In the genomic region with DNA sequence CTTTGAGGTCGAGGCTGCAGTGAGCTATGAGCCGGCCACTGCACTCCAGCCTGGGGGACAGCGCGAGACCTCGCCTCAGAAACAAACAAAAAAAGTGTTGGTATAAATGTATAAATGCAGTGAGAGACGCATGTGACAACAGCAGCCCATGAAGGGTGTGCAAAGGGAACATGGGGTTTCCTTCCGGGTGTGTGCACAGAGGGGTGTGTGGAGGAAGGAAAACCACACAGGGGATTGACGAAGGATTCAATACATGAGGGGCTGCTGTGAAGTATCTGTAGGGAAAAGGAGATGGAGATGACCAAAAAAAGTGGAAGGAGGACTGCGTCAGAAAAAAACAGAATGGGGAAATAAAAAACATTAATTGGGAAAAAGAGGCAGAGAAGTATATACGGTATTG, we compare ENCODE assay signal across 8 cellular contexts. TPM values are rescaled to one million over a fixed set of nuclear protein-coding genes. Genes with fewer than 3 reads are reported as not detected.
A peak's percentile ranks its signal among the peaks of the same experiment; 100 is the strongest.
DNase-seq lines count a peak whose midpoint lies in the region; ATAC-seq and TF ChIP-seq lines count a peak whose summit lies in the region.

No MANE protein-coding gene starts in this region.

- H3K4me1 Mint-ChIP-seq in activated CD4-positive, alpha-beta memory T cell treated with anti-CD3 and anti-CD28 coated beads, Interleukin-2, amount 10 ng/mL, durations not matched to agents 7 days and 5 days = peaks cover 20% of the 10 kb centered on the region
- H3K4me1 Mint-ChIP-seq in stimulated activated naive B cell treated with anti-CD40 and anti-IgM and Interleukin-4, amounts not matched to agents 10 μg/mL and 1 μg/mL and 100 μg/mL, for 72 hours = peaks cover 12 to 23% of the 10 kb centered on the region in 2 donors

- peaks cover 18 to 27% of the 10 kb centered on the region in 2 experiments for H3K36me3 ChIP-seq in SK-N-SH (replicated peaks in 1 of 2; ENCODE audit: control insufficient read depth in 1 of 2, insufficient read depth in 2 of 2, low read length in 1 of 2)
- no peaks in the 10 kb centered on the region for H3K36me3 ChIP-seq in iPS-15b (ENCODE audit: control insufficient read depth, insufficient read depth, low read length)

- TF ChIP-seq EP300 in SK-N-SH (IDR thresholded peaks at IDR 0.05; ENCODE audit: borderline replicate concordance in 1 of 2, low read depth in 1 of 2, low read length in 1 of 2) = no peak

- H3K9me2 ChIP-seq in SK-N-SH = no peaks in the 10 kb centered on the region

- H3K4me2 ChIP-seq in SK-N-SH = peak overlapping the region; percentile 95

- H3K4me1 ChIP-seq in SK-N-SH (ENCODE audit: control insufficient read depth in 1 of 2, insufficient read depth in 2 of 2, low read depth in 1 of 2, low read length in 1 of 2) = peaks cover 0 to 6% of the 10 kb centered on the region in 2 experiments; a peak in 2 of 4 replicates
- H3K4me1 ChIP-seq in iPS-15b (ENCODE audit: control insufficient read depth, insufficient read depth, low read length) = no peaks in the 10 kb centered on the region

- H3K4me3 Mint-ChIP-seq in activated CD4-positive, alpha-beta memory T cell treated with anti-CD3 and anti-CD28 coated beads, Interleukin-2, amount 10 ng/mL, durations not matched to agents 7 days and 5 days = peak overlapping the region; percentile 81
- peak overlapping the region; percentile 85 to 89 for H3K4me3 Mint-ChIP-seq in stimulated activated naive B cell treated with anti-CD40 and anti-IgM and Interleukin-4, amounts not matched to agents 10 μg/mL and 1 μg/mL and 100 μg/mL, for 72 hours

- no peaks in the 10 kb centered on the region for H4K20me1 ChIP-seq in SK-N-SH (ENCODE audit: insufficient read depth)

- H3K36me3 Mint-ChIP-seq in activated CD4-positive, alpha-beta memory T cell treated with anti-CD3 and anti-CD28 coated beads, Interleukin-2, amount 10 ng/mL, durations not matched to agents 7 days and 5 days (ENCODE audit: low read depth) = peaks cover 24% of the 10 kb centered on the region
- H3K36me3 Mint-ChIP-seq in stimulated activated naive B cell treated with anti-CD40 and anti-IgM and Interleukin-4, amounts not matched to agents 10 μg/mL and 1 μg/mL and 100 μg/mL, for 72 hours = peaks cover 9 to 23% of the 10 kb centered on the region in 2 donors

- peak overlapping the region; percentile 75; the same call in 1 of the 2 replicates for H3K9ac ChIP-seq in SK-N-SH
- no peak overlapping the region for H3K9ac ChIP-seq in iPS-15b (ENCODE audit: low read depth, low read length)

- peak overlapping the region; percentile 93; the same call in 1 of the 2 replicates for H2AFZ ChIP-seq in SK-N-SH (ENCODE audit: low read depth)

- no peak for ATAC-seq in SK-N-SH treated with all-trans-retinoic acid at 6 μM for 48 hours
- ATAC-seq in stimulated activated naive B cell treated with anti-CD40 and anti-IgM and Interleukin-4, amounts not matched to agents 10 μg/mL and 1 μg/mL and 100 μg/mL, for 72 hours (replicated peaks) = no peak

- H3K4me3 ChIP-seq in SK-N-SH (ENCODE audit: low read depth in 2 of 2, low read length in 1 of 2) = peak overlapping the region; percentile 76 to 92
- H3K4me3 ChIP-seq in iPS-15b (ENCODE audit: low read depth, low read length) = peak overlapping the region; percentile 91

- CTCF ChIA-PET in SK-N-SH (lab: Yijun Ruan, JAX) = no interaction called here
- CTCF ChIA-PET in activated CD4-positive, alpha-beta memory T cell treated with anti-CD3 and anti-CD28 coated beads, Interleukin-2, amount 10 ng/mL, durations not matched to agents 7 days and 5 days (lab: Charles Lee) = no interaction called here

- H3K27me3 Mint-ChIP-seq in activated CD4-positive, alpha-beta memory T cell treated with anti-CD3 and anti-CD28 coated beads, Interleukin-2, amount 10 ng/mL, durations not matched to agents 7 days and 5 days = peaks cover 18% of the 10 kb centered on the region
- H3K27me3 Mint-ChIP-seq in stimulated activated naive B cell treated with anti-CD40 and anti-IgM and Interleukin-4, amounts not matched to agents 10 μg/mL and 1 μg/mL and 100 μg/mL, for 72 hours = peaks cover 0 to 9% of the 10 kb centered on the region in 2 donors

- 71% methylated on average over 10 of the region's 10 CpGs for WGBS in SK-N-SH (ENCODE audit: low lambda C conversion rate)

- POLR2A ChIA-PET in SK-N-SH (lab: Yijun Ruan, JAX) = no interaction called here
- POLR2A ChIA-PET in activated CD4-positive, alpha-beta memory T cell treated with anti-CD3 and anti-CD28 coated beads, Interleukin-2, amount 10 ng/mL, durations not matched to agents 7 days and 5 days (lab: Charles Lee) = interaction anchor here (1.4 kb wide), 1 partner anchor 13 kb away, joined by 4 read pairs; no protein-coding TSS in a partner anchor

- H3K27ac Mint-ChIP-seq in activated CD4-positive, alpha-beta memory T cell treated with anti-CD3 and anti-CD28 coated beads, Interleukin-2, amount 10 ng/mL, durations not matched to agents 7 days and 5 days = peak overlapping the region; percentile 48
- peak overlapping the region; percentile 45 for H3K27ac Mint-ChIP-seq in stimulated activated naive B cell treated with anti-CD40 and anti-IgM and Interleukin-4, amounts not matched to agents 10 μg/mL and 1 μg/mL and 100 μg/mL, for 72 hours

- no peak for TF ChIP-seq RAD21 in SK-N-SH (IDR thresholded peaks at IDR 0.05; ENCODE audit: low read length)

- H3F3A ChIP-seq in SK-N-SH (replicated peaks; ENCODE audit: insufficient read depth) = no peaks in the 10 kb centered on the region

- peaks cover 25% of the 10 kb centered on the region for H3K79me2 ChIP-seq in SK-N-SH (ENCODE audit: insufficient read depth)

- DNase-seq in SK-N-SH (no peak), NCI-H187 treated with DMSO at 0.1 percent for 48 hours (lab: John Stamatoyannopoulos, UW) (no peak), midbrain (lab: John Stamatoyannopoulos, UW) (no peak)
- DNase-seq in activated CD4-positive, alpha-beta memory T cell treated with anti-CD3 and anti-CD28 coated beads, Interleukin-2, amount 10 ng/mL, durations not matched to agents 7 days and 5 days = peak; percentile 23
- DNase-seq in stimulated activated naive B cell treated with anti-CD40 and anti-IgM and Interleukin-4, amounts not matched to agents 10 μg/mL and 1 μg/mL and 100 μg/mL, for 72 hours = no peak
- no peak for DNase-seq in activated effector memory CD4-positive, alpha-beta T cell treated with Interleukin-2 at 50 U/mL for 16 hours

- H3K27ac ChIP-seq in SK-N-SH (ENCODE audit: low read depth in 2 of 2, low read length in 1 of 2) = no peak overlapping the region

- no peak for TF ChIP-seq CTCF in SK-N-SH (IDR thresholded peaks at IDR 0.05)

- no peaks in the 10 kb centered on the region for H3K9me3 Mint-ChIP-seq in activated CD4-positive, alpha-beta memory T cell treated with anti-CD3 and anti-CD28 coated beads, Interleukin-2, amount 10 ng/mL, durations not matched to agents 7 days and 5 days
- no peaks in the 10 kb centered on the region for H3K9me3 Mint-ChIP-seq in stimulated activated naive B cell treated with anti-CD40 and anti-IgM and Interleukin-4, amounts not matched to agents 10 μg/mL and 1 μg/mL and 100 μg/mL, for 72 hours

- H3K9me3 ChIP-seq in SK-N-SH (no peaks in the 10 kb centered on the region), iPS-15b (ENCODE audit: control insufficient read depth, insufficient read depth, low read length) (no peaks in the 10 kb centered on the region)

- no peaks in the 10 kb centered on the region for H3K27me3 ChIP-seq in SK-N-SH (ENCODE audit: insufficient read depth)
- peaks cover 2% of the 10 kb centered on the region for H3K27me3 ChIP-seq in iPS-15b (ENCODE audit: control insufficient read depth, insufficient read depth, low read length)

TF ChIP-seq in SK-N-SH, 30 proteins besides CTCF, POLR2A, EP300 and RAD21 (continues in another document):
- no peak for TF ChIP-seq TCF12 (IDR thresholded peaks at IDR 0.05)

TF ChIP-seq in SK-N-SH treated with all-trans-retinoic acid at 6 μM for 48 hours, 23 proteins besides CTCF, POLR2A, EP300 and RAD21 (continues in another document):
- no peak for TF ChIP-seq GLIS3 (CRISPR knock-in tag; IDR thresholded peaks at IDR 0.05)
- TF ChIP-seq, protein P1, sequence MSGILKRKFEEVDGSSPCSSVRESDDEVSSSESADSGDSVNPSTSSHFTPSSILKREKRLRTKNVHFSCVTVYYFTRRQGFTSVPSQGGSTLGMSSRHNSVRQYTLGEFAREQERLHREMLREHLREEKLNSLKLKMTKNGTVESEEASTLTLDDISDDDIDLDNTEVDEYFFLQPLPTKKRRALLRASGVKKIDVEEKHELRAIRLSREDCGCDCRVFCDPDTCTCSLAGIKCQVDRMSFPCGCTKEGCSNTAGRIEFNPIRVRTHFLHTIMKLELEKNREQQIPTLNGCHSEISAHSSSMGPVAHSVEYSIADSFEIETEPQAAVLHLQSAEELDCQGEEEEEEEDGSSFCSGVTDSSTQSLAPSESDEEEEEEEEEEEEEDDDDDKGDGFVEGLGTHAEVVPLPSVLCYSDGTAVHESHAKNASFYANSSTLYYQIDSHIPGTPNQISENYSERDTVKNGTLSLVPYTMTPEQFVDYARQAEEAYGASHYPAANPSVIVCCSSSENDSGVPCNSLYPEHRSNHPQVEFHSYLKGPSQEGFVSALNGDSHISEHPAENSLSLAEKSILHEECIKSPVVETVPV (CRISPR knock-in tag; IDR thresholded peaks at IDR 0.05) = no peak

RNA-seq across cellular contexts. Expression of a gene that starts 1.1 kb away (rescaled TPM):
- 12.1 and 12.7 TPM in 2 replicates for polyA plus RNA-seq in SK-N-SH (2012; rRNA removed)
- polyA plus RNA-seq in SK-N-SH (2012; cell fraction: cytosol; rRNA removed) = 14.1 and 14.6 TPM in 2 replicates
- polyA plus RNA-seq in SK-N-SH (2012; cell fraction: nucleus; rRNA removed) = 6.7 and 7.9 TPM in 2 replicates
- total RNA-seq in activated CD4-positive, alpha-beta memory T cell treated with anti-CD3 and anti-CD28 coated beads, Interleukin-2, amount 10 ng/mL, durations not matched to agents 7 days and 5 days = 10 to 100 TPM; 13.3 to 15.5 TPM

RNA-seq across cellular contexts. Expression of a gene that starts 16.8 kb away (rescaled TPM):
- not detected in 2 replicates for polyA plus RNA-seq in SK-N-SH (2012; rRNA removed)
- not detected in 2 replicates for polyA plus RNA-seq in SK-N-SH (2012; cell fraction: cytosol; rRNA removed)
- polyA plus RNA-seq in SK-N-SH (2012; cell fraction: nucleus; rRNA removed) = not detected in 2 replicates
- total RNA-seq in activated CD4-positive, alpha-beta memory T cell treated with anti-CD3 and anti-CD28 coated beads, Interleukin-2, amount 10 ng/mL, durations not matched to agents 7 days and 5 days = not detected

RNA-seq across cellular contexts. Expression of a gene that starts 38.6 kb away (rescaled TPM):
- 56.5 and 57.1 TPM in 2 replicates for polyA plus RNA-seq in SK-N-SH (2012; rRNA removed)
- polyA plus RNA-seq in SK-N-SH (2012; cell fraction: cytosol; rRNA removed) = 70.2 and 70.8 TPM in 2 replicates
- polyA plus RNA-seq in SK-N-SH (2012; cell fraction: nucleus; rRNA removed) = 27.5 and 39.7 TPM in 2 replicates
- total RNA-seq in activated CD4-positive, alpha-beta memory T cell treated with anti-CD3 and anti-CD28 coated beads, Interleukin-2, amount 10 ng/mL, durations not matched to agents 7 days and 5 days = 10 to 100 TPM; 55.6 to 57.2 TPM

RNA-seq across cellular contexts. Expression of a gene that starts 39.5 kb away (rescaled TPM):
- polyA plus RNA-seq in SK-N-SH (2012; rRNA removed) = not detected in 2 replicates
- polyA plus RNA-seq in SK-N-SH (2012; cell fraction: cytosol; rRNA removed) = not detected in 2 replicates
- not detected in 2 replicates for polyA plus RNA-seq in SK-N-SH (2012; cell fraction: nucleus; rRNA removed)
- total RNA-seq in activated CD4-positive, alpha-beta memory T cell treated with anti-CD3 and anti-CD28 coated beads, Interleukin-2, amount 10 ng/mL, durations not matched to agents 7 days and 5 days = not detected

RNA-seq across cellular contexts. Expression of a gene that starts 48.2 kb away (rescaled TPM):
- polyA plus RNA-seq in SK-N-SH (2012; rRNA removed) = not detected in 2 replicates
- polyA plus RNA-seq in SK-N-SH (2012; cell fraction: cytosol; rRNA removed) = not detected in 2 replicates
- polyA plus RNA-seq in SK-N-SH (2012; cell fraction: nucleus; rRNA removed) = not detected in 2 replicates
- not detected for total RNA-seq in activated CD4-positive, alpha-beta memory T cell treated with anti-CD3 and anti-CD28 coated beads, Interleukin-2, amount 10 ng/mL, durations not matched to agents 7 days and 5 days
